In the genomic region with DNA sequence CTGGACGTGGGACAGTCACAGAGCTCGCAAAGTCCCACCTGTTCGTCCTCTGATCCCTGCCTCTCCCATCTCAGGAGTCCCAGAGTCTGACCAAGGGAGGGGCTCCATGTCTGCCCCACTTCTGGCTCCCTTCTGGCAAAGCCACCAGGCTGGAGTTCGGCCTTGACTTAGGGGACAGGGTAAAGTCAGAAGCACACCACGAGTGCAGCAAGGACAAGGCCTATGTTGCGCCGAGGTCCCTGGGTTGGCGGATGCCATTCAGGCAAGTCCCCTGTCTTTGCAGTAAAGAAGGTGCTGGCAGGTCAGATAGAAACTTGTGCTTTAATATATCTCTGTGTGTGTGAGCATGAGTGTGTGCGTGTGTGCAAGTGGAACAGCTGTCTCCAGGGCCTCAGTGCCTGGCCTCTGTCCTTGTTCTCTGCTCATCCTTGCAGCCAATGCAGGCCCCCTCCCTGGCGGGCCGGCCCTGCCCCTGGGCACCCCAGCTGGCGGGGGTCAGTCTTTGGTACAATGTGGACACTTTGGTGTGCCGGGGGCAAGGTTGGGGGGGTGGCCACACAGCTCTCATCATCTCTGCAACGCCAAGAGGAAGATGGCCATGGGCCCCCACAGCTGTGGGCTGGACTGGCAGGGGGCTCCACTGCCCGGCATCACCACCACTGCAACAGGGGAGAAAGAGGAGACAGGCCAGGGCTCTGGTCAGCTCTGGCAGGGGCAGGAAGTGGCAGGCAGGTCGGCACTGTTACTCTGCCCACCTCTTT, we compare ENCODE assay signal across 18 cellular contexts.
"Had no signal": no experiment of that assay in that cellular context is flagged by ENCODE, and none has a peak within 500 bp of the region (broad histone marks: within the 10 kb centered on the region; RNA-seq: fewer than 3 reads in every experiment).

No MANE protein-coding gene starts in this region.

- H3K27ac ChIP-seq: HL-60 had no signal

- H3K9ac ChIP-seq: SK-N-SH had no signal

- H3K4me2 ChIP-seq: SK-N-SH had no signal

- H3K9me3 ChIP-seq: SK-N-SH had no signal

- DNase-seq: Karpas-422, KG1, MM.1S, NCI-H1092 treated with DMSO at 0.1 percent for 48 hours, NCI-H1436, NCI-H187, NCI-H2029, NCI-H2081 treated with DMSO at 0.1 percent for 48 hours, NCI-H2171, NCI-H226, NCI-H446, NCI-H510A, NCI-H524 treated with DMSO at 0.1 percent for 48 hours, NCI-H774, RPMI8226, SHP77, SK-N-SH had no signal
